Comparison of ENCODE assay signal across 30 cellular contexts in the genomic region with DNA sequence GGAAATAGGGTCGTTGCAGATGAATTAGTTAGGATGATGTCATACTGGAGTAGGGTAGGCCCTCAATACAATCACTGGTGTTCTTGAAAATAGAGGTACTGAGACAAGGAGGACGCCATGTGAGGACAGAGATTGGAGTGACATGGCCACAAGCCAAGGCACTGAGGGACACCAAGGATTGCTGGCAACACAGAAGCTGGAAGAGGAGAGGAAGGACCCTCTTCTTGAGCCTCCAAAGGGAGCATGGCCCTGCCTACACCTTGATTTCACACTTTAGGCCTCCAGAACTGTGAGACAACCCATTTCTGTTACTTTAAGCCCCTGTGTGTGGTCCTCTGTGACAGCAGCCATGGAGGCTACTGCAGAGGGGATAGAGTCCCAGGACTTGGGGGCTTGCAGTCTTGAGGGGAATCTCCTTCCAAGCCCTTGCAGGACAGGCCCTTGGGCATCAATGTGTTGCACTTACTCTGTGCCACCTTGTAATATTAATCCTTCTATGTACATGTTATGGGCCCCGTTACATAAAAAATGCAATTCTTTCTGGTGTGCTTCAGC. TPM values are rescaled to one million over a fixed set of nuclear protein-coding genes. Genes with fewer than 3 reads are reported as not detected.
"Had no signal": no experiment of that assay in that cellular context is flagged by ENCODE, and none has a peak within 500 bp of the region (broad histone marks: within the 10 kb centered on the region; RNA-seq: fewer than 3 reads in every experiment).

No MANE protein-coding gene starts in this region.

- H3K27ac ChIP-seq: dorsolateral prefrontal cortex, heart left ventricle, left lung, neural progenitor cell, thyroid gland, upper lobe of right lung, VCaP had no signal

- H3K27ac Mint-ChIP-seq: activated naive CD8-positive, alpha-beta T cell; activated T-cell treated with anti-CD3 and anti-CD28 coated beads, Interleukin-2, amount 50 U/mL, for 72 hours; effector memory CD8-positive, alpha-beta T cell; immature natural killer cell; natural killer cell; neural progenitor cell; stimulated activated memory B cell treated with anti-CD40 and anti-IgM and Interleukin-4, amounts not matched to agents 10 μg/mL and 1 μg/mL and 100 μg/mL, for 72 hours had no signal

- ATAC-seq: activated T-cell treated with anti-CD3 and anti-CD28 coated beads, Interleukin-2, amount 50 U/mL, for 72 hours; effector memory CD8-positive, alpha-beta T cell; heart left ventricle; left lung; right cardiac atrium; stimulated activated memory B cell treated with anti-CD40 and anti-IgM and Interleukin-4, amounts not matched to agents 10 μg/mL and 1 μg/mL and 100 μg/mL, for 72 hours; stimulated activated naive CD8-positive, alpha-beta T cell treated with anti-CD3 and anti-CD28 coated beads, Interleukin-15, amount 100 ng/mL, for 72 hours; upper lobe of right lung had no signal

- H3K4me2 ChIP-seq: neural progenitor cell had no signal

- H3K9ac ChIP-seq: neural progenitor cell had no signal

- H3K36me3 ChIP-seq: heart left ventricle, left lung, neural progenitor cell, thyroid gland, upper lobe of right lung had no signal

- H3K4me1 ChIP-seq: left lung, neural progenitor cell, thyroid gland had no signal

- DNase-seq: activated CD4-positive, alpha-beta T cell treated with anti-CD3 and anti-CD28 coated beads for 4 hours; activated CD4-positive, alpha-beta T cell treated with anti-CD3 and anti-CD28 coated beads, Interleukin-2, amount 50 U/mL, for 4 hours; activated naive CD4-positive, alpha-beta T cell treated with Interleukin-2 at 50 U/mL for 16 hours; activated T-cell treated with anti-CD3 and anti-CD28 coated beads for 4 hours; activated T-cell treated with anti-CD3 and anti-CD28 coated beads, Interleukin-2, amount 50 U/mL, for 72 hours; anterior cingulate cortex; dorsolateral prefrontal cortex; effector memory CD8-positive, alpha-beta T cell; foreskin fibroblast; hypothalamus; immature natural killer cell; left lung; mesendoderm; natural killer cell; occipital lobe; right cardiac atrium; small intestine; stimulated activated CD4-positive, alpha-beta T cell treated with anti-CD3 and anti-CD28 coated beads, Interleukin-4, amount 100 ng/mL, for 24 hours; stimulated activated naive CD8-positive, alpha-beta T cell treated with anti-CD3 and anti-CD28 coated beads, Interleukin-15, amount 100 ng/mL, for 72 hours; thyroid gland; upper lobe of right lung had no signal

- H3K4me3 Mint-ChIP-seq: activated naive CD8-positive, alpha-beta T cell; activated T-cell treated with anti-CD3 and anti-CD28 coated beads, Interleukin-2, amount 50 U/mL, for 72 hours; effector memory CD8-positive, alpha-beta T cell; immature natural killer cell; natural killer cell; neural progenitor cell; stimulated activated memory B cell treated with anti-CD40 and anti-IgM and Interleukin-4, amounts not matched to agents 10 μg/mL and 1 μg/mL and 100 μg/mL, for 72 hours; stimulated activated naive CD8-positive, alpha-beta T cell treated with anti-CD3 and anti-CD28 coated beads, Interleukin-15, amount 100 ng/mL, for 72 hours had no signal

- H3K4me3 ChIP-seq: dorsolateral prefrontal cortex, heart left ventricle, left lung, lung, neural progenitor cell, thyroid gland, upper lobe of right lung had no signal

- H3K9me3 ChIP-seq: heart left ventricle, left lung, thyroid gland, upper lobe of right lung had no signal

- H2AFZ ChIP-seq: neural progenitor cell had no signal

- H3K4me1 Mint-ChIP-seq: immature natural killer cell; stimulated activated memory B cell treated with anti-CD40 and anti-IgM and Interleukin-4, amounts not matched to agents 10 μg/mL and 1 μg/mL and 100 μg/mL, for 72 hours had no signal

- H3K36me3 Mint-ChIP-seq: activated naive CD8-positive, alpha-beta T cell; immature natural killer cell; natural killer cell; neural progenitor cell; stimulated activated memory B cell treated with anti-CD40 and anti-IgM and Interleukin-4, amounts not matched to agents 10 μg/mL and 1 μg/mL and 100 μg/mL, for 72 hours had no signal

- H3K9me3 Mint-ChIP-seq: activated T-cell treated with anti-CD3 and anti-CD28 coated beads, Interleukin-2, amount 50 U/mL, for 72 hours; effector memory CD8-positive, alpha-beta T cell; immature natural killer cell; natural killer cell; neural progenitor cell; stimulated activated memory B cell treated with anti-CD40 and anti-IgM and Interleukin-4, amounts not matched to agents 10 μg/mL and 1 μg/mL and 100 μg/mL, for 72 hours; stimulated activated naive CD8-positive, alpha-beta T cell treated with anti-CD3 and anti-CD28 coated beads, Interleukin-15, amount 100 ng/mL, for 72 hours had no signal

- H3K27me3 ChIP-seq: neural progenitor cell, thyroid gland had no signal

RNA-seq across cellular contexts. Expression of a gene that starts 3.7 kb away (rescaled TPM):
- total RNA-seq: activated T-cell treated with anti-CD3 and anti-CD28 coated beads, Interleukin-2, amount 50 U/mL, for 72 hours; endothelial cell of umbilical vein; natural killer cell; occipital lobe; pulmonary artery endothelial cell; T-helper 1 cell treated with Interleukin-12 subunit alpha and Interleukin-12 subunit beta and Interleukin-4 antibody, amounts not matched to agents 30 ng/mL and 1 ng/mL, for 36 hours had no signal

RNA-seq across cellular contexts. Expression of a gene that starts 48.1 kb away (rescaled TPM):
- total RNA-seq: endothelial cell of umbilical vein; pulmonary artery endothelial cell; T-helper 1 cell treated with Interleukin-12 subunit alpha and Interleukin-12 subunit beta and Interleukin-4 antibody, amounts not matched to agents 30 ng/mL and 1 ng/mL, for 36 hours had no signal

RNA-seq across cellular contexts. Expression of a gene that starts 48.5 kb away (rescaled TPM):
- total RNA-seq: activated T-cell treated with anti-CD3 and anti-CD28 coated beads, Interleukin-2, amount 50 U/mL, for 72 hours; endothelial cell of umbilical vein; pulmonary artery endothelial cell; T-helper 1 cell treated with Interleukin-12 subunit alpha and Interleukin-12 subunit beta and Interleukin-4 antibody, amounts not matched to agents 30 ng/mL and 1 ng/mL, for 36 hours had no signal
